In the genomic region with DNA sequence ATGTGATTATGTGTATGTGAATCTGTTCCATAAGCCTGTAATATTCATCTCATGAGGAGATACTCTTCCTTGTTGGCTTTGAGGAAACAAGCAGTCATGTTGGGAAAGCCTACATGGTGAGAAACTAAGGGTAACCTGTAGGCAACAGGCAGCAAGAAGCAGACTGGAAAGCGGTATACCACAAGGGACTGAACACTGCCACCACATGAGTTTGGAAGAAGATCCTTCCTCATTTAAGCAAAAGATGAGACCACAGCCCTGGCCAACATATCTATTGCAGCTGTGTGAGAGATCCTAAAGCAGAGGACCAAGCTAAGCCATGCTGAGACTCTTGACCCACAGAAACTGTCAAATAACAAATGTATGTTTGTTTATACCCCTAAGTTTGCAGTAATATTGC, we compare ENCODE assay signal across 23 cellular contexts.
"Had no signal": no experiment of that assay in that cellular context is flagged by ENCODE, and none has a peak within 500 bp of the region (broad histone marks: within the 10 kb centered on the region; RNA-seq: fewer than 3 reads in every experiment).

No MANE protein-coding gene starts in this region.

- ATAC-seq: heart left ventricle; left ventricle myocardium superior; psoas muscle; right lobe of liver; stimulated activated memory B cell treated with anti-CD40 and anti-IgM and Interleukin-4, amounts not matched to agents 10 μg/mL and 1 μg/mL and 100 μg/mL, for 72 hours; upper lobe of right lung had no signal

- H3K4me1 ChIP-seq: heart left ventricle, psoas muscle, right lobe of liver, tibial artery, upper lobe of right lung, vagina had no signal

- H3K9me3 ChIP-seq: neutrophil, right lobe of liver, upper lobe of right lung, vagina had no signal

- DNase-seq: effector CD4-positive, alpha-beta T cell; endodermal cell; erythroblast; foreskin melanocyte; heart left ventricle; hippocampal formation; left ventricle myocardium superior; mesenchymal stem cell; midbrain; naive B cell; nephron progenitor cell; psoas muscle; retina; right lobe of liver; stimulated activated CD4-positive, alpha-beta T cell treated with anti-CD3 and anti-CD28 coated beads, Interleukin-15, amount 100 ng/mL, for 24 hours; stimulated activated CD4-positive, alpha-beta T cell treated with anti-CD3 and anti-CD28 coated beads, Interleukin-1b, Interleukin-23, amount 100 ng/mL, for 48 hours; stimulated activated CD4-positive, alpha-beta T cell treated with anti-CD3 and anti-CD28 coated beads, Interleukin-4, amount 100 ng/mL, for 24 hours; tibial artery; upper lobe of right lung had no signal

- H3K27ac ChIP-seq: heart left ventricle, neutrophil, psoas muscle, right lobe of liver, tibial artery, upper lobe of right lung, vagina had no signal

- H3K4me3 ChIP-seq: heart left ventricle, lung, psoas muscle, right lobe of liver, tibial artery, upper lobe of right lung, vagina had no signal

- H3K36me3 ChIP-seq: right lobe of liver, vagina had no signal

- H3K27me3 ChIP-seq: heart left ventricle, neutrophil, right lobe of liver, tibial artery, upper lobe of right lung, vagina had no signal
